In genomic region chrX:64975989-64976672, GRCh38 we compare ENCODE assay signal across 8 cellular contexts. TPM values are rescaled to one million over a fixed set of nuclear protein-coding genes. Genes with fewer than 3 reads are reported as not detected.
A peak's percentile ranks its signal among the peaks of the same experiment; 100 is the strongest.
DNase-seq lines count a peak whose midpoint lies in the region; ATAC-seq and TF ChIP-seq lines count a peak whose summit lies in the region.

A gene with protein sequence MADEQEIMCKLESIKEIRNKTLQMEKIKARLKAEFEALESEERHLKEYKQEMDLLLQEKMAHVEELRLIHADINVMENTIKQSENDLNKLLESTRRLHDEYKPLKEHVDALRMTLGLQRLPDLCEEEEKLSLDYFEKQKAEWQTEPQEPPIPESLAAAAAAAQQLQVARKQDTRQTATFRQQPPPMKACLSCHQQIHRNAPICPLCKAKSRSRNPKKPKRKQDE (minus strand): TSS chrX:64976450. CDS start chrX:64976377, 73 bp downstream.

- peak within 1 kb of the TSS; percentile 62 for H3K27ac Mint-ChIP-seq in activated naive CD8-positive, alpha-beta T cell
- peak within 1 kb of the TSS; percentile 61 for H3K27ac Mint-ChIP-seq in osteocyte (ENCODE audit: unreplicated experiment)

- H3K9me3 ChIP-seq in BE2C = no peaks in the 10 kb centered on the region
- H3K9me3 ChIP-seq in tibial nerve = no peaks in the 10 kb centered on the region

- 0 to 26% methylated on average over 16 to 17 of the region's 17 CpGs for WGBS in tibial nerve, 2 donors

- H3K27me3 ChIP-seq in BE2C (no peaks in the 10 kb centered on the region), tibial nerve (no peaks in the 10 kb centered on the region)

- H3K27me3 Mint-ChIP-seq in activated naive CD8-positive, alpha-beta T cell = no peaks in the 10 kb centered on the region
- H3K27me3 Mint-ChIP-seq in osteocyte (ENCODE audit: unreplicated experiment) = no peaks in the 10 kb centered on the region

- no peaks in the 10 kb centered on the region for H3K9me3 Mint-ChIP-seq in activated naive CD8-positive, alpha-beta T cell (ENCODE audit: low read depth)
- peaks cover 18% of the 10 kb centered on the region for H3K9me3 Mint-ChIP-seq in osteocyte (ENCODE audit: unreplicated experiment)

- TF ChIP-seq POLR2A in tibial nerve (IDR thresholded peaks at IDR 0.05) = no peak

- H3K4me3 ChIP-seq in BE2C (ENCODE audit: low read depth, low read length) (peak within 1 kb of the TSS; percentile 77), tibial nerve (peak within 1 kb of the TSS; percentile 34 to 61 (median 52))

- H3K36me3 ChIP-seq in BE2C (no peaks in the 10 kb centered on the region), tibial nerve (no peaks in the 10 kb centered on the region)

- no peak for TF ChIP-seq EP300 in tibial nerve (IDR thresholded peaks at IDR 0.05)

- peak within 1 kb of the TSS; percentile 92 for H3K4me3 Mint-ChIP-seq in activated naive CD8-positive, alpha-beta T cell
- peak within 1 kb of the TSS; percentile 87 for H3K4me3 Mint-ChIP-seq in osteocyte (ENCODE audit: unreplicated experiment)

- H3K4me1 ChIP-seq in BE2C (no peaks in the 10 kb centered on the region), tibial nerve (no peaks in the 10 kb centered on the region)

- no peak for TF ChIP-seq CTCF in BE2C (IDR thresholded peaks at IDR 0.05; ENCODE audit: low read depth, low read length)
- TF ChIP-seq CTCF in osteocyte (IDR thresholded peaks at IDR 0.05) = no peak
- no peak for TF ChIP-seq CTCF in tibial nerve (IDR thresholded peaks at IDR 0.05)

- DNase-seq in BE2C (peak; percentile 75), head of caudate nucleus (peak; percentile 63 to 93 (median 81)), osteocyte (ENCODE audit: extremely low spot score, unreplicated experiment) (peak; percentile 85), tibial nerve (ENCODE audit: low spot score in 2 of 2) (peak; percentile 26 to 50)

- peaks cover 6% of the 10 kb centered on the region for H3K36me3 Mint-ChIP-seq in activated naive CD8-positive, alpha-beta T cell
- no peaks in the 10 kb centered on the region for H3K36me3 Mint-ChIP-seq in osteocyte (ENCODE audit: unreplicated experiment)

- H3K4me1 Mint-ChIP-seq in activated naive CD8-positive, alpha-beta T cell (ENCODE audit: low read depth) = peaks cover 20% of the 10 kb centered on the region
- H3K4me1 Mint-ChIP-seq in osteocyte (ENCODE audit: unreplicated experiment) = peaks cover 5% of the 10 kb centered on the region

- ATAC-seq in GM19452 (IDR thresholded peaks at IDR 0.05; ENCODE audit: unreplicated experiment) (peak; percentile 99), HG03571 (IDR thresholded peaks at IDR 0.05; ENCODE audit: unreplicated experiment) (peak; percentile 99), SK-N-SH treated with all-trans-retinoic acid at 6 μM for 48 hours (peak; percentile 100)

- intact Hi-C loops in head of caudate nucleus (cut with DNase I) = no loop called here

- H3K27ac ChIP-seq in tibial nerve = peak within 1 kb of the TSS in 1 of 4 donors; percentile 52

TF ChIP-seq in SK-N-SH treated with all-trans-retinoic acid at 6 μM for 48 hours, 23 proteins besides CTCF, POLR2A, EP300 and RAD21:
- TF ChIP-seq GLIS3 (CRISPR knock-in tag; IDR thresholded peaks at IDR 0.05) = no peak

RNA-seq across cellular contexts. Expression of the gene that starts here (rescaled TPM):
- 10.0 TPM for polyA plus RNA-seq in BE2C (2012; ENCODE audit: insufficient read depth, insufficient read length, low read depth)
- total RNA-seq in osteocyte (14.8 and 17.5 TPM in 2 replicates), tibial nerve (10 to 100 TPM in 3 of 4 donors, 1 to 10 TPM in 1; 8.5 to 22.2 (median 12.6) TPM)
